1 cellular context compared by ENCODE assay signal in the genomic region with DNA sequence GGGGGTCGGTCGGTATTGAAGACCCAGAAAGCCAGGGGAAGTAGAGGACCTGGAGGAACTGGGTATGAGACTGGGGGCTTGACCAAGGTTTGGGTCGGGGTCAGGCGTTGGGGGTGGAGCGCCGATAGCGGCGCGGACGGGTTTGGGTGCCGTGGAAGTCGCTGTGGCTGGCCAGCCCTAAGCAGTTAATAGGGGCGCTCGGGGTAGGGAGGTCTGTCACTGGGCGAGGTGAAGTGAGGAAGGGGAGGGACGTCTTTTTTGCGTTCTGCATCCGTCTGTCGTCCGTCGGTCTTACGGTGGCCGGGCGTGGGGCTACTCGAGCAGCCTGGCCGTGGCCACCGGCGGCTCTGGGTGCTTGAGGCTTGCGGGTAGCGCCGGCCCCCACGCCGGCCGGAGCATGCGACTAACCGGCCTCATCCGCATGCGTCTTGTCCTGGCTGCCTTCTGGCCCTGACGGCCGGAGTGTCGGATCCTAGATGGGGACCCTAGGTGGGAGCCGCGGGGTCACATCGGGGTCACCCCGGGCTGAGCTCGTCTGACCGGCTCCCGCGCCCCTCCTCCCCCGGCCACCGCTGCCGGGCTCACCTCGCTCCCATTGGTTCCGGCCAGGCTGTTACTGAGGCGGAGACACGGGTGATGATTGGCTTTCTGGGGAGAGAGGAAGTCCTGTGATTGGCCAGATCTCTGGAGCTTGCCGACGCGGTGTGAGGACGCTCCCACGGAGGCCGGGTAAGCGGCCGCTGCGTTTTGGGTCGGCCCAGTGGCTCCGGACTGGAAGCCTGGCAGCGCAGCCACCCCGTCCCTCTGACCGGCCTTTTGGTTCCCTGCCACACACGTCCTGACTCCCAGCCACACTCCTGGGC.
A peak's percentile ranks its signal among the peaks of the same experiment; 100 is the strongest.
TF ChIP-seq lines count a peak whose summit lies in the region.

No MANE protein-coding gene starts in this region.

TF ChIP-seq in HepG2, 621 proteins besides CTCF, POLR2A, EP300 and RAD21 (continued from another document and continues in another):
- TF ChIP-seq, protein P1, sequence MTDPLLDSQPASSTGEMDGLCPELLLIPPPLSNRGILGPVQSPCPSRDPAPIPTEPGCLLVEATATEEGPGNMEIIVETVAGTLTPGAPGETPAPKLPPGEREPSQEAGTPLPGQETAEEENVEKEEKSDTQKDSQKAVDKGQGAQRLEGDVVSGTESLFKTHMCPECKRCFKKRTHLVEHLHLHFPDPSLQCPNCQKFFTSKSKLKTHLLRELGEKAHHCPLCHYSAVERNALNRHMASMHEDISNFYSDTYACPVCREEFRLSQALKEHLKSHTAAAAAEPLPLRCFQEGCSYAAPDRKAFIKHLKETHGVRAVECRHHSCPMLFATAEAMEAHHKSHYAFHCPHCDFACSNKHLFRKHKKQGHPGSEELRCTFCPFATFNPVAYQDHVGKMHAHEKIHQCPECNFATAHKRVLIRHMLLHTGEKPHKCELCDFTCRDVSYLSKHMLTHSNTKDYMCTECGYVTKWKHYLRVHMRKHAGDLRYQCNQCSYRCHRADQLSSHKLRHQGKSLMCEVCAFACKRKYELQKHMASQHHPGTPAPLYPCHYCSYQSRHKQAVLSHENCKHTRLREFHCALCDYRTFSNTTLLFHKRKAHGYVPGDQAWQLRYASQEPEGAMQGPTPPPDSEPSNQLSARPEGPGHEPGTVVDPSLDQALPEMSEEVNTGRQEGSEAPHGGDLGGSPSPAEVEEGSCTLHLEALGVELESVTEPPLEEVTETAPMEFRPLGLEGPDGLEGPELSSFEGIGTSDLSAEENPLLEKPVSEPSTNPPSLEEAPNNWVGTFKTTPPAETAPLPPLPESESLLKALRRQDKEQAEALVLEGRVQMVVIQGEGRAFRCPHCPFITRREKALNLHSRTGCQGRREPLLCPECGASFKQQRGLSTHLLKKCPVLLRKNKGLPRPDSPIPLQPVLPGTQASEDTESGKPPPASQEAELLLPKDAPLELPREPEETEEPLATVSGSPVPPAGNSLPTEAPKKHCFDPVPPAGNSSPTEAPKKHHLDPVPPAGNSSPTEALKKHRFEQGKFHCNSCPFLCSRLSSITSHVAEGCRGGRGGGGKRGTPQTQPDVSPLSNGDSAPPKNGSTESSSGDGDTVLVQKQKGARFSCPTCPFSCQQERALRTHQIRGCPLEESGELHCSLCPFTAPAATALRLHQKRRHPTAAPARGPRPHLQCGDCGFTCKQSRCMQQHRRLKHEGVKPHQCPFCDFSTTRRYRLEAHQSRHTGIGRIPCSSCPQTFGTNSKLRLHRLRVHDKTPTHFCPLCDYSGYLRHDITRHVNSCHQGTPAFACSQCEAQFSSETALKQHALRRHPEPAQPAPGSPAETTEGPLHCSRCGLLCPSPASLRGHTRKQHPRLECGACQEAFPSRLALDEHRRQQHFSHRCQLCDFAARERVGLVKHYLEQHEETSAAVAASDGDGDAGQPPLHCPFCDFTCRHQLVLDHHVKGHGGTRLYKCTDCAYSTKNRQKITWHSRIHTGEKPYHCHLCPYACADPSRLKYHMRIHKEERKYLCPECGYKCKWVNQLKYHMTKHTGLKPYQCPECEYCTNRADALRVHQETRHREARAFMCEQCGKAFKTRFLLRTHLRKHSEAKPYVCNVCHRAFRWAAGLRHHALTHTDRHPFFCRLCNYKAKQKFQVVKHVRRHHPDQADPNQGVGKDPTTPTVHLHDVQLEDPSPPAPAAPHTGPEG (CRISPR knock-in tag; IDR thresholded peaks at IDR 0.05), result no peak
- TF ChIP-seq KDM3A (CRISPR knock-in tag; IDR thresholded peaks at IDR 0.05; ENCODE audit: low read depth) (no peak), HMGA1 (CRISPR knock-in tag; conservative IDR thresholded peaks at IDR 0.05) (no peak), HHEX (CRISPR knock-in tag; IDR thresholded peaks at IDR 0.05) (no peak), FOSL2 (CRISPR knock-in tag; IDR thresholded peaks at IDR 0.05) (0 out of 2 replicates have a peak, but pooled peaks have one; percentile 5), STAT5B (CRISPR knock-in tag; IDR thresholded peaks at IDR 0.05) (no peak), ZNF232 (CRISPR knock-in tag; IDR thresholded peaks at IDR 0.05; ENCODE audit: borderline replicate concordance) (no peak), TBX2 (CRISPR knock-in tag; IDR thresholded peaks at IDR 0.05; ENCODE audit: borderline replicate concordance) (no peak), ZNF747 (CRISPR knock-in tag; IDR thresholded peaks at IDR 0.05; ENCODE audit: borderline replicate concordance) (no peak), ZC3H4 (CRISPR knock-in tag; IDR thresholded peaks at IDR 0.05; ENCODE audit: borderline replicate concordance) (no peak), ZNF10 (CRISPR knock-in tag; IDR thresholded peaks at IDR 0.05; ENCODE audit: borderline replicate concordance, low read depth) (no peak), ZBTB21 (CRISPR knock-in tag; IDR thresholded peaks at IDR 0.05) (no peak)
- TF ChIP-seq, protein P2, sequence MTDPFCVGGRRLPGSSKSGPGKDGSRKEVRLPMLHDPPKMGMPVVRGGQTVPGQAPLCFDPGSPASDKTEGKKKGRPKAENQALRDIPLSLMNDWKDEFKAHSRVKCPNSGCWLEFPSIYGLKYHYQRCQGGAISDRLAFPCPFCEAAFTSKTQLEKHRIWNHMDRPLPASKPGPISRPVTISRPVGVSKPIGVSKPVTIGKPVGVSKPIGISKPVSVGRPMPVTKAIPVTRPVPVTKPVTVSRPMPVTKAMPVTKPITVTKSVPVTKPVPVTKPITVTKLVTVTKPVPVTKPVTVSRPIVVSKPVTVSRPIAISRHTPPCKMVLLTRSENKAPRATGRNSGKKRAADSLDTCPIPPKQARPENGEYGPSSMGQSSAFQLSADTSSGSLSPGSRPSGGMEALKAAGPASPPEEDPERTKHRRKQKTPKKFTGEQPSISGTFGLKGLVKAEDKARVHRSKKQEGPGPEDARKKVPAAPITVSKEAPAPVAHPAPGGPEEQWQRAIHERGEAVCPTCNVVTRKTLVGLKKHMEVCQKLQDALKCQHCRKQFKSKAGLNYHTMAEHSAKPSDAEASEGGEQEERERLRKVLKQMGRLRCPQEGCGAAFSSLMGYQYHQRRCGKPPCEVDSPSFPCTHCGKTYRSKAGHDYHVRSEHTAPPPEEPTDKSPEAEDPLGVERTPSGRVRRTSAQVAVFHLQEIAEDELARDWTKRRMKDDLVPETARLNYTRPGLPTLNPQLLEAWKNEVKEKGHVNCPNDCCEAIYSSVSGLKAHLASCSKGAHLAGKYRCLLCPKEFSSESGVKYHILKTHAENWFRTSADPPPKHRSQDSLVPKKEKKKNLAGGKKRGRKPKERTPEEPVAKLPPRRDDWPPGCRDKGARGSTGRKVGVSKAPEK (CRISPR knock-in tag; IDR thresholded peaks at IDR 0.05; ENCODE audit: borderline replicate concordance), result no peak
- TF ChIP-seq, protein P3, sequence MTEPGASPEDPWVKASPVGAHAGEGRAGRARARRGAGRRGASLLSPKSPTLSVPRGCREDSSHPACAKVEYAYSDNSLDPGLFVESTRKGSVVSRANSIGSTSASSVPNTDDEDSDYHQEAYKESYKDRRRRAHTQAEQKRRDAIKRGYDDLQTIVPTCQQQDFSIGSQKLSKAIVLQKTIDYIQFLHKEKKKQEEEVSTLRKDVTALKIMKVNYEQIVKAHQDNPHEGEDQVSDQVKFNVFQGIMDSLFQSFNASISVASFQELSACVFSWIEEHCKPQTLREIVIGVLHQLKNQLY (CRISPR knock-in tag; IDR thresholded peaks at IDR 0.05), result no peak
- TF ChIP-seq, protein P4, sequence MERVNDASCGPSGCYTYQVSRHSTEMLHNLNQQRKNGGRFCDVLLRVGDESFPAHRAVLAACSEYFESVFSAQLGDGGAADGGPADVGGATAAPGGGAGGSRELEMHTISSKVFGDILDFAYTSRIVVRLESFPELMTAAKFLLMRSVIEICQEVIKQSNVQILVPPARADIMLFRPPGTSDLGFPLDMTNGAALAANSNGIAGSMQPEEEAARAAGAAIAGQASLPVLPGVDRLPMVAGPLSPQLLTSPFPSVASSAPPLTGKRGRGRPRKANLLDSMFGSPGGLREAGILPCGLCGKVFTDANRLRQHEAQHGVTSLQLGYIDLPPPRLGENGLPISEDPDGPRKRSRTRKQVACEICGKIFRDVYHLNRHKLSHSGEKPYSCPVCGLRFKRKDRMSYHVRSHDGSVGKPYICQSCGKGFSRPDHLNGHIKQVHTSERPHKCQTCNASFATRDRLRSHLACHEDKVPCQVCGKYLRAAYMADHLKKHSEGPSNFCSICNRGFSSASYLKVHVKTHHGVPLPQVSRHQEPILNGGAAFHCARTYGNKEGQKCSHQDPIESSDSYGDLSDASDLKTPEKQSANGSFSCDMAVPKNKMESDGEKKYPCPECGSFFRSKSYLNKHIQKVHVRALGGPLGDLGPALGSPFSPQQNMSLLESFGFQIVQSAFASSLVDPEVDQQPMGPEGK (CRISPR knock-in tag; IDR thresholded peaks at IDR 0.05), result peak; percentile 51
- TF ChIP-seq, protein P5, sequence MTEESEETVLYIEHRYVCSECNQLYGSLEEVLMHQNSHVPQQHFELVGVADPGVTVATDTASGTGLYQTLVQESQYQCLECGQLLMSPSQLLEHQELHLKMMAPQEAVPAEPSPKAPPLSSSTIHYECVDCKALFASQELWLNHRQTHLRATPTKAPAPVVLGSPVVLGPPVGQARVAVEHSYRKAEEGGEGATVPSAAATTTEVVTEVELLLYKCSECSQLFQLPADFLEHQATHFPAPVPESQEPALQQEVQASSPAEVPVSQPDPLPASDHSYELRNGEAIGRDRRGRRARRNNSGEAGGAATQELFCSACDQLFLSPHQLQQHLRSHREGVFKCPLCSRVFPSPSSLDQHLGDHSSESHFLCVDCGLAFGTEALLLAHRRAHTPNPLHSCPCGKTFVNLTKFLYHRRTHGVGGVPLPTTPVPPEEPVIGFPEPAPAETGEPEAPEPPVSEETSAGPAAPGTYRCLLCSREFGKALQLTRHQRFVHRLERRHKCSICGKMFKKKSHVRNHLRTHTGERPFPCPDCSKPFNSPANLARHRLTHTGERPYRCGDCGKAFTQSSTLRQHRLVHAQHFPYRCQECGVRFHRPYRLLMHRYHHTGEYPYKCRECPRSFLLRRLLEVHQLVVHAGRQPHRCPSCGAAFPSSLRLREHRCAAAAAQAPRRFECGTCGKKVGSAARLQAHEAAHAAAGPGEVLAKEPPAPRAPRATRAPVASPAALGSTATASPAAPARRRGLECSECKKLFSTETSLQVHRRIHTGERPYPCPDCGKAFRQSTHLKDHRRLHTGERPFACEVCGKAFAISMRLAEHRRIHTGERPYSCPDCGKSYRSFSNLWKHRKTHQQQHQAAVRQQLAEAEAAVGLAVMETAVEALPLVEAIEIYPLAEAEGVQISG (CRISPR knock-in tag; IDR thresholded peaks at IDR 0.05), result no peak; the same call in 1 of the 2 replicates
- TF ChIP-seq, protein P6, sequence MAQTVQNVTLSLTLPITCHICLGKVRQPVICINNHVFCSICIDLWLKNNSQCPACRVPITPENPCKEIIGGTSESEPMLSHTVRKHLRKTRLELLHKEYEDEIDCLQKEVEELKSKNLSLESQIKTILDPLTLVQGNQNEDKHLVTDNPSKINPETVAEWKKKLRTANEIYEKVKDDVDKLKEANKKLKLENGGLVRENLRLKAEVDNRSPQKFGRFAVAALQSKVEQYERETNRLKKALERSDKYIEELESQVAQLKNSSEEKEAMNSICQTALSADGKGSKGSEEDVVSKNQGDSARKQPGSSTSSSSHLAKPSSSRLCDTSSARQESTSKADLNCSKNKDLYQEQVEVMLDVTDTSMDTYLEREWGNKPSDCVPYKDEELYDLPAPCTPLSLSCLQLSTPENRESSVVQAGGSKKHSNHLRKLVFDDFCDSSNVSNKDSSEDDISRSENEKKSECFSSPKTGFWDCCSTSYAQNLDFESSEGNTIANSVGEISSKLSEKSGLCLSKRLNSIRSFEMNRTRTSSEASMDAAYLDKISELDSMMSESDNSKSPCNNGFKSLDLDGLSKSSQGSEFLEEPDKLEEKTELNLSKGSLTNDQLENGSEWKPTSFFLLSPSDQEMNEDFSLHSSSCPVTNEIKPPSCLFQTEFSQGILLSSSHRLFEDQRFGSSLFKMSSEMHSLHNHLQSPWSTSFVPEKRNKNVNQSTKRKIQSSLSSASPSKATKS (CRISPR knock-in tag; IDR thresholded peaks at IDR 0.05), result no peak
- TF ChIP-seq, protein P7, sequence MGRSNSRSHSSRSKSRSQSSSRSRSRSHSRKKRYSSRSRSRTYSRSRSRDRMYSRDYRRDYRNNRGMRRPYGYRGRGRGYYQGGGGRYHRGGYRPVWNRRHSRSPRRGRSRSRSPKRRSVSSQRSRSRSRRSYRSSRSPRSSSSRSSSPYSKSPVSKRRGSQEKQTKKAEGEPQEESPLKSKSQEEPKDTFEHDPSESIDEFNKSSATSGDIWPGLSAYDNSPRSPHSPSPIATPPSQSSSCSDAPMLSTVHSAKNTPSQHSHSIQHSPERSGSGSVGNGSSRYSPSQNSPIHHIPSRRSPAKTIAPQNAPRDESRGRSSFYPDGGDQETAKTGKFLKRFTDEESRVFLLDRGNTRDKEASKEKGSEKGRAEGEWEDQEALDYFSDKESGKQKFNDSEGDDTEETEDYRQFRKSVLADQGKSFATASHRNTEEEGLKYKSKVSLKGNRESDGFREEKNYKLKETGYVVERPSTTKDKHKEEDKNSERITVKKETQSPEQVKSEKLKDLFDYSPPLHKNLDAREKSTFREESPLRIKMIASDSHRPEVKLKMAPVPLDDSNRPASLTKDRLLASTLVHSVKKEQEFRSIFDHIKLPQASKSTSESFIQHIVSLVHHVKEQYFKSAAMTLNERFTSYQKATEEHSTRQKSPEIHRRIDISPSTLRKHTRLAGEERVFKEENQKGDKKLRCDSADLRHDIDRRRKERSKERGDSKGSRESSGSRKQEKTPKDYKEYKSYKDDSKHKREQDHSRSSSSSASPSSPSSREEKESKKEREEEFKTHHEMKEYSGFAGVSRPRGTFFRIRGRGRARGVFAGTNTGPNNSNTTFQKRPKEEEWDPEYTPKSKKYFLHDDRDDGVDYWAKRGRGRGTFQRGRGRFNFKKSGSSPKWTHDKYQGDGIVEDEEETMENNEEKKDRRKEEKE (IDR thresholded peaks at IDR 0.05), result no peak
- TF ChIP-seq, protein P8, sequence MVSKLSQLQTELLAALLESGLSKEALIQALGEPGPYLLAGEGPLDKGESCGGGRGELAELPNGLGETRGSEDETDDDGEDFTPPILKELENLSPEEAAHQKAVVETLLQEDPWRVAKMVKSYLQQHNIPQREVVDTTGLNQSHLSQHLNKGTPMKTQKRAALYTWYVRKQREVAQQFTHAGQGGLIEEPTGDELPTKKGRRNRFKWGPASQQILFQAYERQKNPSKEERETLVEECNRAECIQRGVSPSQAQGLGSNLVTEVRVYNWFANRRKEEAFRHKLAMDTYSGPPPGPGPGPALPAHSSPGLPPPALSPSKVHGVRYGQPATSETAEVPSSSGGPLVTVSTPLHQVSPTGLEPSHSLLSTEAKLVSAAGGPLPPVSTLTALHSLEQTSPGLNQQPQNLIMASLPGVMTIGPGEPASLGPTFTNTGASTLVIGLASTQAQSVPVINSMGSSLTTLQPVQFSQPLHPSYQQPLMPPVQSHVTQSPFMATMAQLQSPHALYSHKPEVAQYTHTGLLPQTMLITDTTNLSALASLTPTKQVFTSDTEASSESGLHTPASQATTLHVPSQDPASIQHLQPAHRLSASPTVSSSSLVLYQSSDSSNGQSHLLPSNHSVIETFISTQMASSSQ (IDR thresholded peaks at IDR 0.05; ENCODE audit: low read depth), result no peak
- TF ChIP-seq, protein P8 (CRISPR knock-in tag; IDR thresholded peaks at IDR 0.05; ENCODE audit: borderline replicate concordance), result no peak
